In the genomic region with DNA sequence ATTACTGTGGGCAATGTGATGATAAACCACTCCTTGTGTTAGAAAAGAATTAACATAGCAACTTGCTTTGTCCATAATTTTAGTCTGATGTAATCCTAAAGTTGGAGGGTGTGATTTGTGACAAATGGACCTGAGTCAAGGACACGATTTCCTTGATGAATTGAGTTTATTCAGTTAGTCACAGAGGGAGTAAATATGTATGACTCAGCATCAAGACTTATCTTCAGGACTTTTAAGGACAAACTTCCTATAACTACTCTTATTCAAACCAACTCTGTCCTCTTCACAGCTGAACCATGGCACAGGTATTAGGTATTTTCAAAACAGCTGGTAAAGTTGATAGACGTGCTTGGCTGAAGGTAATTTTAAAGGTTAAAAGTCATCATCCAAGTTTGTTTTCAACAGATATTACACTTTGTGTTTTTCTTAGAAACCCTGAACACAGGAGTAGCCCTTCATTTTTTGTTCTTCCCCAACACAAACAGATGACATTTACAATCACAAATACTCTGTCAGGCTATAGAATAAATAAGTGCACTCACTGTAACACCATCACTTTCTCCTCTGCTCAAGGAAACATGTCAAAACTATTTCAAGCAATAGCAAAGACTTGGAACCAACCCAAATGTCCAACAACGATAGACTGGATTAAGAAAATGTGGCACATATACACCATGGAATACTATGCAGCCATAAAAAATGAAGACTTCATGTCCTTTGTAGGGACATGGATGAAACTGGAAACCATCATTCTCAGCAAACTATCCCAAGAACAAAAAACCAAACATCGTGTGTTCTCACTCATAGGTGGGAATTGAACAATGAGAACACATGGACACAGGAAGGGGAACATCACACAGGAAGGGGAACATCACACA, we compare ENCODE assay signal across 9 cellular contexts. TPM values are rescaled to one million over a fixed set of nuclear protein-coding genes. Genes with fewer than 3 reads are reported as not detected.
DNase-seq lines count a peak whose midpoint lies in the region; ATAC-seq and TF ChIP-seq lines count a peak whose summit lies in the region.
"Had no signal": no experiment of that assay in that cellular context is flagged by ENCODE, and none has a peak within 500 bp of the region (broad histone marks: within the 10 kb centered on the region; RNA-seq: fewer than 3 reads in every experiment).

No MANE protein-coding gene starts in this region.

- CTCF ChIA-PET in Panc1 (lab: Charles Lee) = no interaction called here

- TF ChIP-seq CTCF in Panc1 (IDR thresholded peaks at IDR 0.05) = no peak
- no peak for TF ChIP-seq CTCF in fibroblast of lung (conservative IDR thresholded peaks at IDR 0.05 in 1 of 2, IDR thresholded peaks at IDR 0.05 in 1 of 2; ENCODE audit: low read depth in 1 of 2, low read length in 2 of 2)
- no peak for TF ChIP-seq CTCF in psoas muscle (IDR thresholded peaks at IDR 0.05)

- BruUV-seq in Panc1 (replicated peaks; lab: Mats Ljungman, UMichigan) = no TSS peak

- H3K4me3 ChIP-seq in Panc1 (ENCODE audit: low read depth in 2 of 2, low read length in 2 of 2) (no peak overlapping the region), fibroblast of lung (replicated peaks in 1 of 4; ENCODE audit: control extremely low read depth in 1 of 4, insufficient read depth in 1 of 4, low read depth in 3 of 4, low read length in 4 of 4) (no peak overlapping the region), psoas muscle (no peak overlapping the region)

- DNase-seq in EH (ENCODE audit: low read depth) = peak; percentile 94
- DNase-seq in Panc1 (ENCODE audit: low read depth, low spot score) = peak; percentile 92
- peak; percentile 86 to 99 for DNase-seq in fibroblast of lung (ENCODE audit: low read depth in 2 of 2)
- no peak for DNase-seq in psoas muscle
- DNase-seq in sciatic nerve (ENCODE audit: low spot score) = no peak
- DNase-seq in activated CD4-positive, alpha-beta T cell treated with anti-CD3 and anti-CD28 coated beads for 48 hours = no peak
- DNase-seq in globus pallidus (ENCODE audit: low spot score) = no peak
- DNase-seq: occipital lobe had no signal

- H4K20me1 ChIP-seq in fibroblast of lung (ENCODE audit: control insufficient read depth, extremely low read depth, insufficient read depth, low read length) = no peaks in the 10 kb centered on the region

- peaks cover 20% of the 10 kb centered on the region; the same call in 1 of the 2 replicates for H3K9me3 ChIP-seq in Panc1 (ENCODE audit: control insufficient read depth, insufficient read depth, low read depth, low read length)
- no peaks in the 10 kb centered on the region for H3K9me3 ChIP-seq in fibroblast of lung (ENCODE audit: control insufficient read depth, insufficient read depth, low read depth, low read length)
- H3K9me3 ChIP-seq in psoas muscle = no peaks in the 10 kb centered on the region

- no peaks in the 10 kb centered on the region for H3K36me3 ChIP-seq in Panc1 (ENCODE audit: control insufficient read depth, insufficient read depth, low read length)
- no peaks in the 10 kb centered on the region for H3K36me3 ChIP-seq in fibroblast of lung (ENCODE audit: control insufficient read depth, insufficient read depth, low read length)
- no peaks in the 10 kb centered on the region for H3K36me3 ChIP-seq in psoas muscle (ENCODE audit: insufficient read depth in 1 of 2, low read depth in 1 of 2)

- no peaks in the 10 kb centered on the region for H3K4me1 ChIP-seq in Panc1 (ENCODE audit: control insufficient read depth, insufficient read depth, low read length)
- H3K4me1 ChIP-seq in fibroblast of lung (ENCODE audit: control insufficient read depth, extremely low read depth, insufficient read depth, low read length) = peaks cover 3% of the 10 kb centered on the region
- peaks cover 17% of the 10 kb centered on the region for H3K4me1 ChIP-seq in psoas muscle

- peaks cover 19% of the 10 kb centered on the region for H3K79me2 ChIP-seq in fibroblast of lung (ENCODE audit: control insufficient read depth, insufficient read depth, low read length)

- no peak overlapping the region for H2AFZ ChIP-seq in fibroblast of lung (ENCODE audit: low read length)

- no peak overlapping the region for H3K9ac ChIP-seq in fibroblast of lung (ENCODE audit: insufficient read depth, low read length)

- no peak overlapping the region for H3K4me2 ChIP-seq in fibroblast of lung (ENCODE audit: extremely low read depth, insufficient read depth, low read length)

- ATAC-seq in Panc1 (peak; percentile 94), psoas muscle (peak; percentile 53 to 70 (median 60)), sciatic nerve (no peak), GM18520 (IDR thresholded peaks at IDR 0.05; ENCODE audit: unreplicated experiment) (no peak)

- intact Hi-C loops in Panc1 (cut with micrococcal nuclease; ENCODE audit: unreplicated experiment) (no loop called here), psoas muscle (cut with DNase I) (no loop called here), sciatic nerve (cut with DNase I) (no loop called here)

- in situ Hi-C loops in Panc1 (cut with HindIII; ENCODE audit: low pct_unique_long_range_greater_than_20kb, low sequenced_read_pairs) = no loop called here

- no peak overlapping the region; the same call in 1 of the 2 replicates for H3K27ac ChIP-seq in Panc1 (ENCODE audit: low read length)
- H3K27ac ChIP-seq in fibroblast of lung (ENCODE audit: insufficient read depth, low read length) = no peak overlapping the region
- peak overlapping the region; percentile 25 for H3K27ac ChIP-seq in psoas muscle

- H3K27me3 ChIP-seq in Panc1 (ENCODE audit: control insufficient read depth, insufficient read depth, low read length) (no peaks in the 10 kb centered on the region), fibroblast of lung (ENCODE audit: control insufficient read depth, insufficient read depth, low read length) (no peaks in the 10 kb centered on the region), psoas muscle (ENCODE audit: insufficient read depth in 3 of 3, low read length in 2 of 3) (no peaks in the 10 kb centered on the region)

- 36 to 48% (median 42%) methylated on average over 4 of the region's 4 CpGs for WGBS in psoas muscle, 3 donors

- POLR2A ChIA-PET in Panc1 (lab: Charles Lee) = no interaction called here

RNA-seq across cellular contexts. Expression of a gene that starts 54.5 kb away (rescaled TPM):
- total RNA-seq in Panc1 (2021; ENCODE audit: unreplicated experiment) = 65.5 TPM
- 39.4 TPM for polyA plus RNA-seq in Panc1 (2012; ENCODE audit: insufficient read length)
- total RNA-seq in fibroblast of lung = 34.2 and 39.6 TPM in 2 replicates
- 28.8 and 30.7 TPM in 2 replicates for polyA plus RNA-seq in fibroblast of lung
- 41.2 and 48.5 TPM in 2 replicates for polyA plus RNA-seq in fibroblast of lung (2012)
- 15.1 and 31.4 TPM in 2 replicates for polyA minus RNA-seq in fibroblast of lung (ENCODE audit: low replicate concordance)
- 10 to 100 TPM; 41.5 to 60.7 (median 53.9) TPM for total RNA-seq in psoas muscle
- 10 to 100 TPM; 60.5 to 74.9 (median 74.6) TPM for polyA plus RNA-seq in psoas muscle
- 56.8 TPM for total RNA-seq in sciatic nerve

Comparison
In these comparisons a context has a peak if more than half of its experiments do, and no peak if none do; other contexts are left out.
1. DNase-seq: peak in EH (single experiment), Panc1 (single experiment) and fibroblast of lung (2 of 2); none in psoas muscle (0 of 2), sciatic nerve (single experiment), activated CD4-positive, alpha-beta T cell treated with anti-CD3 and anti-CD28 coated beads for 48 hours (single experiment) and globus pallidus (single experiment).
2. ATAC-seq: peak in Panc1 (single experiment) and psoas muscle (4 of 4); none in sciatic nerve (single experiment) and GM18520 (single experiment).